Comparison of ENCODE assay signal across 1 cellular context in the genomic region with DNA sequence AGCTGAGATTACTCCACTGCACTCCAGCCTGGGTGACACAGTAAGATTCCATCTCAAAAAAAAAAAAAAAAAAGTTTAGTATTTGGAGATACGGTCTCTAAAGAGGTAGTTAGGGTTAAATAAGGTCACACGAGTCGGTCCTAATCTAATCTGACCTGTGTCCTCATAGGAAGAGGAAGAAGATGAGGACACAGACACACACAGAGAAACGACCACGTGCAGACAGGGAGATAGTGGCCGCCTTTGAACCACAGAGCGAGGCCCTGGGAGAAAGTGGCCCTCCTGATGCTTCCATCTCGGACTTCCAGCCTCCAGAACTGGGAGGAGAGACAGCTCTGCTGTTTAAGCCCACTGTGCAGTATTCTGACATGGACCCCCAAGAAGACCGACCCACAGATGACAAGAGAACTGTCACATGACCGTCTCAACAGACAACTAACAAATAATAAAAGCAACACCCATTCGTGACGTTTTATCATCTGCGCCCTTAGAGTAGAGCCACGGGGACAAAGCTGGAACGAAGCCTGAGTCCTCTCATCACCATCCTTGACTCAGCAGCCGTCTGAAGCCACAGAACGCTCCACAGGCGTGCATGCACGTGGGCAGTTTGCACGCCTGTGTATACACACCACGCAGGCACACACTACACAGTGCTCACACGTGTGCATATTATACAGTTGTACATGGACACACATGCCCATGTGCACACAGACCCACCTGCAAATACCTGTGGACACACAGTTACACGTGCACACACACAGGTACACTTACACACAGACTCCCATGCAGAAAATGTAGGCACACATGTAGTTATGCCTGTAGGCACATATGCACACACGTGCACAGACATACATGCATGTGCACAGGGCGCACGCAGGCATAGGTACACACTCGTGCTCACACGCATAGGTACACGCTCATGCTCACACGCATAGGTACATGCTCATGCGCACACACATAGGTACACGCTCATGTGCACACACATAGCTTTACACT.
TF ChIP-seq lines count a peak whose summit lies in the region.

No MANE protein-coding gene starts in this region.

TF ChIP-seq in K562, 482 proteins besides CTCF, POLR2A, EP300 and RAD21 (continued from another document and continues in another):
- TF ChIP-seq, protein P1, sequence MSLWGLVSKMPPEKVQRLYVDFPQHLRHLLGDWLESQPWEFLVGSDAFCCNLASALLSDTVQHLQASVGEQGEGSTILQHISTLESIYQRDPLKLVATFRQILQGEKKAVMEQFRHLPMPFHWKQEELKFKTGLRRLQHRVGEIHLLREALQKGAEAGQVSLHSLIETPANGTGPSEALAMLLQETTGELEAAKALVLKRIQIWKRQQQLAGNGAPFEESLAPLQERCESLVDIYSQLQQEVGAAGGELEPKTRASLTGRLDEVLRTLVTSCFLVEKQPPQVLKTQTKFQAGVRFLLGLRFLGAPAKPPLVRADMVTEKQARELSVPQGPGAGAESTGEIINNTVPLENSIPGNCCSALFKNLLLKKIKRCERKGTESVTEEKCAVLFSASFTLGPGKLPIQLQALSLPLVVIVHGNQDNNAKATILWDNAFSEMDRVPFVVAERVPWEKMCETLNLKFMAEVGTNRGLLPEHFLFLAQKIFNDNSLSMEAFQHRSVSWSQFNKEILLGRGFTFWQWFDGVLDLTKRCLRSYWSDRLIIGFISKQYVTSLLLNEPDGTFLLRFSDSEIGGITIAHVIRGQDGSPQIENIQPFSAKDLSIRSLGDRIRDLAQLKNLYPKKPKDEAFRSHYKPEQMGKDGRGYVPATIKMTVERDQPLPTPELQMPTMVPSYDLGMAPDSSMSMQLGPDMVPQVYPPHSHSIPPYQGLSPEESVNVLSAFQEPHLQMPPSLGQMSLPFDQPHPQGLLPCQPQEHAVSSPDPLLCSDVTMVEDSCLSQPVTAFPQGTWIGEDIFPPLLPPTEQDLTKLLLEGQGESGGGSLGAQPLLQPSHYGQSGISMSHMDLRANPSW (CRISPR knock-in tag; IDR thresholded peaks at IDR 0.05), result no peak
- TF ChIP-seq EGR1 (conservative IDR thresholded peaks at IDR 0.05), result no peak
- no peak for TF ChIP-seq XRCC4 (IDR thresholded peaks at IDR 0.05; ENCODE audit: extremely low read depth, insufficient read depth, insufficient read length)
- TF ChIP-seq NEUROD1 (IDR thresholded peaks at IDR 0.05; ENCODE audit: borderline replicate concordance, low read depth, low read length, partially characterized antibody), result no peak
- no peak for TF ChIP-seq MAFG (tag; conservative IDR thresholded peaks at IDR 0.05)
- TF ChIP-seq GABPA (tag; conservative IDR thresholded peaks at IDR 0.05; ENCODE audit: low read depth), result peak; percentile 49; the same call in 1 of the 2 replicates
- TF ChIP-seq SUPT5H (IDR thresholded peaks at IDR 0.05), result no peak
- TF ChIP-seq ZNF217 (CRISPR knock-in tag; IDR thresholded peaks at IDR 0.05), result no peak
- TF ChIP-seq, protein P2, sequence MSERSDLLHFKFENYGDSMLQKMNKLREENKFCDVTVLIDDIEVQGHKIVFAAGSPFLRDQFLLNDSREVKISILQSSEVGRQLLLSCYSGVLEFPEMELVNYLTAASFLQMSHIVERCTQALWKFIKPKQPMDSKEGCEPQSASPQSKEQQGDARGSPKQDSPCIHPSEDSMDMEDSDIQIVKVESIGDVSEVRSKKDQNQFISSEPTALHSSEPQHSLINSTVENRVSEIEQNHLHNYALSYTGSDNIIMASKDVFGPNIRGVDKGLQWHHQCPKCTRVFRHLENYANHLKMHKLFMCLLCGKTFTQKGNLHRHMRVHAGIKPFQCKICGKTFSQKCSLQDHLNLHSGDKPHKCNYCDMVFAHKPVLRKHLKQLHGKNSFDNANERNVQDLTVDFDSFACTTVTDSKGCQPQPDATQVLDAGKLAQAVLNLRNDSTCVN (CRISPR knock-in tag; IDR thresholded peaks at IDR 0.05), result no peak
- no peak; the same call in 1 of the 2 replicates for TF ChIP-seq SP1 (CRISPR knock-in tag; IDR thresholded peaks at IDR 0.05)
- no peak for TF ChIP-seq HDAC6 (IDR thresholded peaks at IDR 0.05; ENCODE audit: low read depth, low read length)
- TF ChIP-seq POLR3A (IDR thresholded peaks at IDR 0.05; ENCODE audit: borderline replicate concordance, extremely low read depth, insufficient read depth, insufficient read length), result no peak
- no peak for TF ChIP-seq SIN3A (IDR thresholded peaks at IDR 0.05; ENCODE audit: borderline replicate concordance in 2 of 2, control insufficient read depth in 1 of 2, low read depth in 2 of 2, low read length in 2 of 2)
- TF ChIP-seq ZNF830 (CRISPR knock-in tag; IDR thresholded peaks at IDR 0.05), result no peak
- TF ChIP-seq, protein P3, sequence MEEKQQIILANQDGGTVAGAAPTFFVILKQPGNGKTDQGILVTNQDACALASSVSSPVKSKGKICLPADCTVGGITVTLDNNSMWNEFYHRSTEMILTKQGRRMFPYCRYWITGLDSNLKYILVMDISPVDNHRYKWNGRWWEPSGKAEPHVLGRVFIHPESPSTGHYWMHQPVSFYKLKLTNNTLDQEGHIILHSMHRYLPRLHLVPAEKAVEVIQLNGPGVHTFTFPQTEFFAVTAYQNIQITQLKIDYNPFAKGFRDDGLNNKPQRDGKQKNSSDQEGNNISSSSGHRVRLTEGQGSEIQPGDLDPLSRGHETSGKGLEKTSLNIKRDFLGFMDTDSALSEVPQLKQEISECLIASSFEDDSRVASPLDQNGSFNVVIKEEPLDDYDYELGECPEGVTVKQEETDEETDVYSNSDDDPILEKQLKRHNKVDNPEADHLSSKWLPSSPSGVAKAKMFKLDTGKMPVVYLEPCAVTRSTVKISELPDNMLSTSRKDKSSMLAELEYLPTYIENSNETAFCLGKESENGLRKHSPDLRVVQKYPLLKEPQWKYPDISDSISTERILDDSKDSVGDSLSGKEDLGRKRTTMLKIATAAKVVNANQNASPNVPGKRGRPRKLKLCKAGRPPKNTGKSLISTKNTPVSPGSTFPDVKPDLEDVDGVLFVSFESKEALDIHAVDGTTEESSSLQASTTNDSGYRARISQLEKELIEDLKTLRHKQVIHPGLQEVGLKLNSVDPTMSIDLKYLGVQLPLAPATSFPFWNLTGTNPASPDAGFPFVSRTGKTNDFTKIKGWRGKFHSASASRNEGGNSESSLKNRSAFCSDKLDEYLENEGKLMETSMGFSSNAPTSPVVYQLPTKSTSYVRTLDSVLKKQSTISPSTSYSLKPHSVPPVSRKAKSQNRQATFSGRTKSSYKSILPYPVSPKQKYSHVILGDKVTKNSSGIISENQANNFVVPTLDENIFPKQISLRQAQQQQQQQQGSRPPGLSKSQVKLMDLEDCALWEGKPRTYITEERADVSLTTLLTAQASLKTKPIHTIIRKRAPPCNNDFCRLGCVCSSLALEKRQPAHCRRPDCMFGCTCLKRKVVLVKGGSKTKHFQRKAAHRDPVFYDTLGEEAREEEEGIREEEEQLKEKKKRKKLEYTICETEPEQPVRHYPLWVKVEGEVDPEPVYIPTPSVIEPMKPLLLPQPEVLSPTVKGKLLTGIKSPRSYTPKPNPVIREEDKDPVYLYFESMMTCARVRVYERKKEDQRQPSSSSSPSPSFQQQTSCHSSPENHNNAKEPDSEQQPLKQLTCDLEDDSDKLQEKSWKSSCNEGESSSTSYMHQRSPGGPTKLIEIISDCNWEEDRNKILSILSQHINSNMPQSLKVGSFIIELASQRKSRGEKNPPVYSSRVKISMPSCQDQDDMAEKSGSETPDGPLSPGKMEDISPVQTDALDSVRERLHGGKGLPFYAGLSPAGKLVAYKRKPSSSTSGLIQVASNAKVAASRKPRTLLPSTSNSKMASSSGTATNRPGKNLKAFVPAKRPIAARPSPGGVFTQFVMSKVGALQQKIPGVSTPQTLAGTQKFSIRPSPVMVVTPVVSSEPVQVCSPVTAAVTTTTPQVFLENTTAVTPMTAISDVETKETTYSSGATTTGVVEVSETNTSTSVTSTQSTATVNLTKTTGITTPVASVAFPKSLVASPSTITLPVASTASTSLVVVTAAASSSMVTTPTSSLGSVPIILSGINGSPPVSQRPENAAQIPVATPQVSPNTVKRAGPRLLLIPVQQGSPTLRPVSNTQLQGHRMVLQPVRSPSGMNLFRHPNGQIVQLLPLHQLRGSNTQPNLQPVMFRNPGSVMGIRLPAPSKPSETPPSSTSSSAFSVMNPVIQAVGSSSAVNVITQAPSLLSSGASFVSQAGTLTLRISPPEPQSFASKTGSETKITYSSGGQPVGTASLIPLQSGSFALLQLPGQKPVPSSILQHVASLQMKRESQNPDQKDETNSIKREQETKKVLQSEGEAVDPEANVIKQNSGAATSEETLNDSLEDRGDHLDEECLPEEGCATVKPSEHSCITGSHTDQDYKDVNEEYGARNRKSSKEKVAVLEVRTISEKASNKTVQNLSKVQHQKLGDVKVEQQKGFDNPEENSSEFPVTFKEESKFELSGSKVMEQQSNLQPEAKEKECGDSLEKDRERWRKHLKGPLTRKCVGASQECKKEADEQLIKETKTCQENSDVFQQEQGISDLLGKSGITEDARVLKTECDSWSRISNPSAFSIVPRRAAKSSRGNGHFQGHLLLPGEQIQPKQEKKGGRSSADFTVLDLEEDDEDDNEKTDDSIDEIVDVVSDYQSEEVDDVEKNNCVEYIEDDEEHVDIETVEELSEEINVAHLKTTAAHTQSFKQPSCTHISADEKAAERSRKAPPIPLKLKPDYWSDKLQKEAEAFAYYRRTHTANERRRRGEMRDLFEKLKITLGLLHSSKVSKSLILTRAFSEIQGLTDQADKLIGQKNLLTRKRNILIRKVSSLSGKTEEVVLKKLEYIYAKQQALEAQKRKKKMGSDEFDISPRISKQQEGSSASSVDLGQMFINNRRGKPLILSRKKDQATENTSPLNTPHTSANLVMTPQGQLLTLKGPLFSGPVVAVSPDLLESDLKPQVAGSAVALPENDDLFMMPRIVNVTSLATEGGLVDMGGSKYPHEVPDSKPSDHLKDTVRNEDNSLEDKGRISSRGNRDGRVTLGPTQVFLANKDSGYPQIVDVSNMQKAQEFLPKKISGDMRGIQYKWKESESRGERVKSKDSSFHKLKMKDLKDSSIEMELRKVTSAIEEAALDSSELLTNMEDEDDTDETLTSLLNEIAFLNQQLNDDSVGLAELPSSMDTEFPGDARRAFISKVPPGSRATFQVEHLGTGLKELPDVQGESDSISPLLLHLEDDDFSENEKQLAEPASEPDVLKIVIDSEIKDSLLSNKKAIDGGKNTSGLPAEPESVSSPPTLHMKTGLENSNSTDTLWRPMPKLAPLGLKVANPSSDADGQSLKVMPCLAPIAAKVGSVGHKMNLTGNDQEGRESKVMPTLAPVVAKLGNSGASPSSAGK (IDR thresholded peaks at IDR 0.05), result peak; percentile 86
- peak; percentile 18; the same call in 1 of the 2 replicates for TF ChIP-seq FOSL1 (tag; conservative IDR thresholded peaks at IDR 0.05)
- no peak for TF ChIP-seq POLR2AphosphoS2 (IDR thresholded peaks at IDR 0.05; ENCODE audit: low read length)
- no peak for TF ChIP-seq POLR3G (IDR thresholded peaks at IDR 0.05; ENCODE audit: extremely low read depth, insufficient read length, insufficient replicate concordance)
- TF ChIP-seq ZNF778 (CRISPR knock-in tag; IDR thresholded peaks at IDR 0.05), result no peak
- TF ChIP-seq IRF2 (CRISPR knock-in tag; IDR thresholded peaks at IDR 0.05), result peak; percentile 62; the same call in 1 of the 2 replicates
- peak; percentile 65; the same call in 1 of the 2 replicates for TF ChIP-seq ZEB2 (IDR thresholded peaks at IDR 0.05)
- no peak for TF ChIP-seq GTF2F1 (IDR thresholded peaks at IDR 0.05; ENCODE audit: low read depth, low read length)
- TF ChIP-seq NR2C2 (CRISPR knock-in tag; IDR thresholded peaks at IDR 0.05), result peak; percentile 60; the same call in 1 of the 2 replicates
- peak; percentile 76 for TF ChIP-seq NR2C2 (tag; IDR thresholded peaks at IDR 0.05)
- no peak for TF ChIP-seq ZNF175 (CRISPR knock-in tag; IDR thresholded peaks at IDR 0.05; ENCODE audit: low read depth)
- TF ChIP-seq, protein P4, sequence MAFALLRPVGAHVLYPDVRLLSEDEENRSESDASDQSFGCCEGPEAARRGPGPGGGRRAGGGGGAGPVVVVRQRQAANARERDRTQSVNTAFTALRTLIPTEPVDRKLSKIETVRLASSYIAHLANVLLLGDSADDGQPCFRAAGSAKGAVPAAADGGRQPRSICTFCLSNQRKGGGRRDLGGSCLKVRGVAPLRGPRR (CRISPR knock-in tag; IDR thresholded peaks at IDR 0.05), result no peak
- TF ChIP-seq EWSR1 (IDR thresholded peaks at IDR 0.05; ENCODE audit: borderline replicate concordance, low read depth, partially characterized antibody), result no peak
- TF ChIP-seq SIX5 (IDR thresholded peaks at IDR 0.05; ENCODE audit: borderline replicate concordance in 1 of 2, insufficient read depth in 1 of 2, low read depth in 1 of 2, low read length in 2 of 2), result no peak
- no peak for TF ChIP-seq ZNF696 (CRISPR knock-in tag; conservative IDR thresholded peaks at IDR 0.05)
- TF ChIP-seq SMARCA4 (IDR thresholded peaks at IDR 0.05), result peak; percentile 32; the same call in 1 of the 2 replicates
- TF ChIP-seq KAT8 (IDR thresholded peaks at IDR 0.05; ENCODE audit: low read depth), result no peak
- TF ChIP-seq CXXC5 (CRISPR knock-in tag; IDR thresholded peaks at IDR 0.05), result peak; percentile 42; the same call in 1 of the 2 replicates
- TF ChIP-seq, protein P5, sequence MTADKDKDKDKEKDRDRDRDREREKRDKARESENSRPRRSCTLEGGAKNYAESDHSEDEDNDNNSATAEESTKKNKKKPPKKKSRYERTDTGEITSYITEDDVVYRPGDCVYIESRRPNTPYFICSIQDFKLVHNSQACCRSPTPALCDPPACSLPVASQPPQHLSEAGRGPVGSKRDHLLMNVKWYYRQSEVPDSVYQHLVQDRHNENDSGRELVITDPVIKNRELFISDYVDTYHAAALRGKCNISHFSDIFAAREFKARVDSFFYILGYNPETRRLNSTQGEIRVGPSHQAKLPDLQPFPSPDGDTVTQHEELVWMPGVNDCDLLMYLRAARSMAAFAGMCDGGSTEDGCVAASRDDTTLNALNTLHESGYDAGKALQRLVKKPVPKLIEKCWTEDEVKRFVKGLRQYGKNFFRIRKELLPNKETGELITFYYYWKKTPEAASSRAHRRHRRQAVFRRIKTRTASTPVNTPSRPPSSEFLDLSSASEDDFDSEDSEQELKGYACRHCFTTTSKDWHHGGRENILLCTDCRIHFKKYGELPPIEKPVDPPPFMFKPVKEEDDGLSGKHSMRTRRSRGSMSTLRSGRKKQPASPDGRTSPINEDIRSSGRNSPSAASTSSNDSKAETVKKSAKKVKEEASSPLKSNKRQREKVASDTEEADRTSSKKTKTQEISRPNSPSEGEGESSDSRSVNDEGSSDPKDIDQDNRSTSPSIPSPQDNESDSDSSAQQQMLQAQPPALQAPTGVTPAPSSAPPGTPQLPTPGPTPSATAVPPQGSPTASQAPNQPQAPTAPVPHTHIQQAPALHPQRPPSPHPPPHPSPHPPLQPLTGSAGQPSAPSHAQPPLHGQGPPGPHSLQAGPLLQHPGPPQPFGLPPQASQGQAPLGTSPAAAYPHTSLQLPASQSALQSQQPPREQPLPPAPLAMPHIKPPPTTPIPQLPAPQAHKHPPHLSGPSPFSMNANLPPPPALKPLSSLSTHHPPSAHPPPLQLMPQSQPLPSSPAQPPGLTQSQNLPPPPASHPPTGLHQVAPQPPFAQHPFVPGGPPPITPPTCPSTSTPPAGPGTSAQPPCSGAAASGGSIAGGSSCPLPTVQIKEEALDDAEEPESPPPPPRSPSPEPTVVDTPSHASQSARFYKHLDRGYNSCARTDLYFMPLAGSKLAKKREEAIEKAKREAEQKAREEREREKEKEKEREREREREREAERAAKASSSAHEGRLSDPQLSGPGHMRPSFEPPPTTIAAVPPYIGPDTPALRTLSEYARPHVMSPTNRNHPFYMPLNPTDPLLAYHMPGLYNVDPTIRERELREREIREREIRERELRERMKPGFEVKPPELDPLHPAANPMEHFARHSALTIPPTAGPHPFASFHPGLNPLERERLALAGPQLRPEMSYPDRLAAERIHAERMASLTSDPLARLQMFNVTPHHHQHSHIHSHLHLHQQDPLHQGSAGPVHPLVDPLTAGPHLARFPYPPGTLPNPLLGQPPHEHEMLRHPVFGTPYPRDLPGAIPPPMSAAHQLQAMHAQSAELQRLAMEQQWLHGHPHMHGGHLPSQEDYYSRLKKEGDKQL (CRISPR knock-in tag; IDR thresholded peaks at IDR 0.05; ENCODE audit: borderline replicate concordance), result no peak
